20 cellular contexts compared by ENCODE assay signal in genomic region chr5:99911971-99912370, GRCh38.
"Had no signal": no experiment of that assay in that cellular context is flagged by ENCODE, and none has a peak within 500 bp of the region (broad histone marks: within the 10 kb centered on the region; RNA-seq: fewer than 3 reads in every experiment).

No MANE protein-coding gene starts in this region.

- H3K9me3 Mint-ChIP-seq: activated CD4-positive, alpha-beta T cell treated with anti-CD3 and anti-CD28 coated beads, Interleukin-2, amount 10 ng/mL, durations not matched to agents 24 days and 14 days; activated T-helper 2 cell treated with anti-CD3 and anti-CD28 coated beads, Interferon-gamma antibody, Interleukin-2, Interleukin-4, amounts not matched to agents 10 μg/mL and 5 μg/mL and 100 μg/mL, durations not matched to agents 14 hours and 24 hours and 36 hours had no signal

- DNase-seq: activated CD4-positive, alpha-beta T cell treated with anti-CD3 and anti-CD28 coated beads, Interleukin-2, amount 10 ng/mL, durations not matched to agents 24 days and 14 days; activated CD4-positive, CD25-positive, alpha-beta regulatory T cell; activated CD8-positive, alpha-beta T cell treated with anti-CD3 and anti-CD28 coated beads, Interleukin-2, amount 10 ng/mL, durations not matched to agents 7 days and 5 days; activated naive CD4-positive, alpha-beta T cell treated with anti-CD3 and anti-CD28 coated beads for 36 hours; activated naive CD8-positive, alpha-beta T cell treated with anti-CD3 and anti-CD28 coated beads, Interleukin-2, amount 50 U/mL, for 24 hours; activated T-cell treated with anti-CD3 and anti-CD28 coated beads, Interleukin-2, amount 50 U/mL, for 24 hours; anterior cingulate cortex; caudate nucleus; effector memory CD8-positive, alpha-beta T cell; hypothalamus; mammary epithelial cell; right cardiac atrium; stimulated activated naive CD8-positive, alpha-beta T cell treated with anti-CD3 and anti-CD28 coated beads, Interleukin-15, Interleukin-2, amounts not matched to agents 100 U/mL and 50 U/mL, for 24 hours; substantia nigra; tibial artery had no signal

- H3K4me3 Mint-ChIP-seq: activated CD4-positive, alpha-beta T cell treated with anti-CD3 and anti-CD28 coated beads, Interleukin-2, amount 10 ng/mL, durations not matched to agents 24 days and 14 days; activated CD8-positive, alpha-beta T cell treated with anti-CD3 and anti-CD28 coated beads, Interleukin-2, amount 10 ng/mL, durations not matched to agents 7 days and 5 days; activated naive CD4-positive, alpha-beta T cell treated with anti-CD3 and anti-CD28 coated beads for 36 hours; activated naive CD8-positive, alpha-beta T cell treated with anti-CD3 and anti-CD28 coated beads, Interleukin-2, amount 50 U/mL, for 24 hours; activated T-cell treated with anti-CD3 and anti-CD28 coated beads, Interleukin-2, amount 50 U/mL, for 24 hours; brain; effector memory CD8-positive, alpha-beta T cell had no signal

- H3K27ac Mint-ChIP-seq: activated CD4-positive, alpha-beta T cell treated with anti-CD3 and anti-CD28 coated beads, Interleukin-2, amount 10 ng/mL, durations not matched to agents 24 days and 14 days; activated CD8-positive, alpha-beta T cell treated with anti-CD3 and anti-CD28 coated beads, Interleukin-2, amount 10 ng/mL, durations not matched to agents 7 days and 5 days; activated naive CD4-positive, alpha-beta T cell treated with anti-CD3 and anti-CD28 coated beads for 36 hours; activated naive CD8-positive, alpha-beta T cell treated with anti-CD3 and anti-CD28 coated beads, Interleukin-2, amount 50 U/mL, for 24 hours; activated T-cell treated with anti-CD3 and anti-CD28 coated beads, Interleukin-2, amount 50 U/mL, for 24 hours; activated T-helper 2 cell treated with anti-CD3 and anti-CD28 coated beads, Interferon-gamma antibody, Interleukin-2, Interleukin-4, amounts not matched to agents 10 μg/mL and 5 μg/mL and 100 μg/mL, durations not matched to agents 14 hours and 24 hours and 36 hours; brain; effector memory CD8-positive, alpha-beta T cell; progenitor cell of endocrine pancreas had no signal

- H3K4me1 ChIP-seq: tibial artery had no signal

- H3K4me3 ChIP-seq: tibial artery had no signal

- ATAC-seq: activated CD8-positive, alpha-beta T cell treated with anti-CD3 and anti-CD28 coated beads, Interleukin-2, amount 10 ng/mL, durations not matched to agents 7 days and 5 days; activated naive CD8-positive, alpha-beta T cell treated with anti-CD3 and anti-CD28 coated beads, Interleukin-2, amount 50 U/mL, for 24 hours; effector memory CD8-positive, alpha-beta T cell; right cardiac atrium; stimulated activated naive CD8-positive, alpha-beta T cell treated with anti-CD3 and anti-CD28 coated beads, Interleukin-15, Interleukin-2, amounts not matched to agents 100 U/mL and 50 U/mL, for 24 hours had no signal

- H3K27me3 Mint-ChIP-seq: activated CD4-positive, alpha-beta T cell treated with anti-CD3 and anti-CD28 coated beads, Interleukin-2, amount 10 ng/mL, durations not matched to agents 24 days and 14 days; activated naive CD8-positive, alpha-beta T cell treated with anti-CD3 and anti-CD28 coated beads, Interleukin-2, amount 50 U/mL, for 24 hours; activated T-cell treated with anti-CD3 and anti-CD28 coated beads, Interleukin-2, amount 50 U/mL, for 24 hours; brain; effector memory CD8-positive, alpha-beta T cell; progenitor cell of endocrine pancreas had no signal

- H3K36me3 Mint-ChIP-seq: brain had no signal

- H3K36me3 ChIP-seq: tibial artery had no signal

- H3K9me3 ChIP-seq: tibial artery had no signal

- H3K27ac ChIP-seq: epithelial cell of prostate, tibial artery had no signal

- FAIRE-seq: keratinocyte had no signal

- H3K4me1 Mint-ChIP-seq: activated CD4-positive, alpha-beta T cell treated with anti-CD3 and anti-CD28 coated beads, Interleukin-2, amount 10 ng/mL, durations not matched to agents 24 days and 14 days; activated naive CD8-positive, alpha-beta T cell treated with anti-CD3 and anti-CD28 coated beads, Interleukin-2, amount 50 U/mL, for 24 hours; brain had no signal

- H3K27me3 ChIP-seq: tibial artery had no signal
